In genomic region chr5:174751154-174751990, GRCh38 we compare ENCODE assay signal across 10 cellular contexts. TPM values are rescaled to one million over a fixed set of nuclear protein-coding genes. Genes with fewer than 3 reads are reported as not detected.
A peak's percentile ranks its signal among the peaks of the same experiment; 100 is the strongest.
DNase-seq lines count a peak whose midpoint lies in the region; ATAC-seq and TF ChIP-seq lines count a peak whose summit lies in the region.
"Had no signal": no experiment of that assay in that cellular context is flagged by ENCODE, and none has a peak within 500 bp of the region (broad histone marks: within the 10 kb centered on the region; RNA-seq: fewer than 3 reads in every experiment).

No MANE protein-coding gene starts in this region.

- H3K4me1 ChIP-seq in hepatocyte (ENCODE audit: insufficient read depth) (peaks cover 4% of the 10 kb centered on the region), skeletal muscle satellite cell (ENCODE audit: control insufficient read depth, insufficient read depth, low read length) (peaks cover 8% of the 10 kb centered on the region)
- H3K4me1 ChIP-seq: right lobe of liver had no signal

- H3K36me3 ChIP-seq in hepatocyte (replicated peaks; ENCODE audit: insufficient read depth, low read depth) (no peaks in the 10 kb centered on the region), skeletal muscle satellite cell (ENCODE audit: insufficient read depth, low read length) (no peaks in the 10 kb centered on the region)
- H3K36me3 ChIP-seq: right lobe of liver had no signal

- no peaks in the 10 kb centered on the region for H3K9me3 ChIP-seq in hepatocyte (ENCODE audit: low read depth)
- H3K9me3 ChIP-seq in skeletal muscle satellite cell (replicated peaks; ENCODE audit: low read length): no peaks in the 10 kb centered on the region
- H3K9me3 ChIP-seq: right lobe of liver had no signal

- ATAC-seq in SK-N-SH treated with all-trans-retinoic acid at 6 μM for 48 hours (peak; percentile 62), HG02840 (IDR thresholded peaks at IDR 0.05; ENCODE audit: low FRiP score, unreplicated experiment) (no peak)
- ATAC-seq: right lobe of liver had no signal

- H3K4me3 ChIP-seq in HFF-Myc (replicated peaks; ENCODE audit: low read depth, low read length) (peak overlapping the region; percentile 46), hepatocyte (peak overlapping the region; percentile 68), skeletal muscle satellite cell (ENCODE audit: low read length) (peak overlapping the region; percentile 72)
- H3K4me3 ChIP-seq: right lobe of liver had no signal

- peak overlapping the region; percentile 79 for H3K9ac ChIP-seq in skeletal muscle satellite cell (ENCODE audit: low read depth, low read length)

- peak overlapping the region; percentile 99 for H3K4me2 ChIP-seq in hepatocyte
- H3K4me2 ChIP-seq in skeletal muscle satellite cell (ENCODE audit: low read length): peak overlapping the region; percentile 86

- no peaks in the 10 kb centered on the region for H3K79me2 ChIP-seq in hepatocyte

- no peak for TF ChIP-seq CTCF in HFF-Myc (IDR thresholded peaks at IDR 0.05; ENCODE audit: low read depth, low read length, missing control alignments)
- no peak for TF ChIP-seq CTCF in hepatocyte (IDR thresholded peaks at IDR 0.05; ENCODE audit: poor library complexity)

- peaks cover 13% of the 10 kb centered on the region for H3K27me3 ChIP-seq in hepatocyte
- H3K27me3 ChIP-seq in skeletal muscle satellite cell (ENCODE audit: control insufficient read depth, insufficient read depth, low read length): no peaks in the 10 kb centered on the region

- WGBS in hepatocyte (ENCODE audit: low lambda C conversion rate, missing lambda C conversion rate): under 1% methylated on average over 82 of the region's 89 CpGs

- H3K27ac ChIP-seq in hepatocyte: peak overlapping the region; percentile 68
- H3K27ac ChIP-seq: right lobe of liver had no signal

- no peaks in the 10 kb centered on the region for H4K20me1 ChIP-seq in hepatocyte (ENCODE audit: insufficient read depth, poor library complexity, severe bottlenecking)

- no peaks in the 10 kb centered on the region for H3K9me2 ChIP-seq in hepatocyte (replicated peaks; ENCODE audit: insufficient read depth)

- peak overlapping the region; percentile 98 for H2AFZ ChIP-seq in hepatocyte

- DNase-seq in HFF-Myc (ENCODE audit: extremely low read depth, low read depth) (no peak), hepatocyte (ENCODE audit: low spot score) (peak; percentile 59), NCI-H226 (no peak), NCI-H1092 treated with DMSO at 0.1 percent for 48 hours (lab: John Stamatoyannopoulos, UW) (no peak), NCI-H2081 (lab: John Stamatoyannopoulos, UW) (no peak)
- DNase-seq: central memory CD4-positive, alpha-beta T cell; right lobe of liver had no signal

TF ChIP-seq in SK-N-SH treated with all-trans-retinoic acid at 6 μM for 48 hours, 23 proteins besides CTCF, POLR2A, EP300 and RAD21:
- no peak for TF ChIP-seq CSDC2 (CRISPR knock-in tag; IDR thresholded peaks at IDR 0.05)
- no peak for TF ChIP-seq PPARA (CRISPR knock-in tag; IDR thresholded peaks at IDR 0.05; ENCODE audit: borderline replicate concordance)
- no peak for TF ChIP-seq GLIS3 (CRISPR knock-in tag; IDR thresholded peaks at IDR 0.05)
- TF ChIP-seq CSRNP3 (CRISPR knock-in tag; IDR thresholded peaks at IDR 0.05): no peak
- TF ChIP-seq TCF4 (CRISPR knock-in tag; IDR thresholded peaks at IDR 0.05; ENCODE audit: borderline replicate concordance): no peak
- TF ChIP-seq ZC3H10 (CRISPR knock-in tag; IDR thresholded peaks at IDR 0.05): no peak
- no peak for TF ChIP-seq SNAI2 (CRISPR knock-in tag; IDR thresholded peaks at IDR 0.05)
- TF ChIP-seq ZNF70 (CRISPR knock-in tag; IDR thresholded peaks at IDR 0.05): no peak
- TF ChIP-seq TOX (CRISPR knock-in tag; IDR thresholded peaks at IDR 0.05; ENCODE audit: borderline replicate concordance): no peak
- TF ChIP-seq ZNF565 (CRISPR knock-in tag; conservative IDR thresholded peaks at IDR 0.05; ENCODE audit: low read depth): no peak
- TF ChIP-seq ZFP30 (CRISPR knock-in tag; IDR thresholded peaks at IDR 0.05): no peak
- TF ChIP-seq OSR1 (CRISPR knock-in tag; IDR thresholded peaks at IDR 0.05): no peak
- TF ChIP-seq POU6F1 (CRISPR knock-in tag; IDR thresholded peaks at IDR 0.05; ENCODE audit: borderline replicate concordance, low read depth): no peak
- no peak for TF ChIP-seq ZNF8 (CRISPR knock-in tag; IDR thresholded peaks at IDR 0.05)
- TF ChIP-seq CREB5 (CRISPR knock-in tag; IDR thresholded peaks at IDR 0.05; ENCODE audit: low read depth): no peak

RNA-seq across cellular contexts. Expression of gene MSX2, which starts 27.0 kb away (rescaled TPM):
- total RNA-seq in hepatocyte: 20.7 and 28.8 TPM in 2 replicates
- polyA plus RNA-seq in hepatocyte: 28.4 and 31.5 TPM in 2 replicates
- 0.76 and 1.1 TPM in 2 replicates for total RNA-seq in skeletal muscle satellite cell (2012; rRNA removed)
- total RNA-seq: right lobe of liver had no signal
